19 cellular contexts compared by ENCODE assay signal in genomic region chr11:125588505-125588904, GRCh38. TPM values are rescaled to one million over a fixed set of nuclear protein-coding genes. Genes with fewer than 3 reads are reported as not detected.
DNase-seq lines count a peak whose midpoint lies in the region; ATAC-seq, FAIRE-seq and TF ChIP-seq lines count a peak whose summit lies in the region.
"Had no signal": no experiment of that assay in that cellular context is flagged by ENCODE, and none has a peak within 500 bp of the region (broad histone marks: within the 10 kb centered on the region; RNA-seq: fewer than 3 reads in every experiment).

No MANE protein-coding gene starts in this region.

- peak overlapping the region; percentile 49 for H3K27ac Mint-ChIP-seq in CD4-positive, alpha-beta T cell
- H3K27ac Mint-ChIP-seq: activated naive CD8-positive, alpha-beta T cell treated with anti-CD3 and anti-CD28 coated beads, Interleukin-2, amount 10 ng/mL, durations not matched to agents 7 days and 5 days had no signal

- CTCF ChIA-PET in A673 (lab: Charles Lee): no interaction called here
- CTCF ChIA-PET in CD4-positive, alpha-beta T cell (lab: Charles Lee): no interaction called here

- peaks cover 5% of the 10 kb centered on the region for H3K4me1 ChIP-seq in A673 (ENCODE audit: insufficient read depth, low read length, poor library complexity, severe bottlenecking)

- peaks cover 12% of the 10 kb centered on the region for H3K36me3 ChIP-seq in A673 (ENCODE audit: insufficient read depth, low read length, poor library complexity, severe bottlenecking)

- no peak overlapping the region for H3K27ac ChIP-seq in A673 (ENCODE audit: low read depth, low read length, poor library complexity, severe bottlenecking)
- no peak overlapping the region for H3K27ac ChIP-seq in CD4-positive, alpha-beta T cell (ENCODE audit: low read depth, low read length)
- H3K27ac ChIP-seq: Peyer's patch had no signal

- POLR2A ChIA-PET in A673 (lab: Charles Lee; ENCODE audit: low non-redundant PET): no interaction called here
- POLR2A ChIA-PET in CD4-positive, alpha-beta T cell (lab: Charles Lee): interaction anchor here (5.7 kb wide), 1 partner anchor 19 kb away, joined by 136 read pairs; the partner anchor contains the start of gene EI24

- peak overlapping the region; percentile 35 for H3K4me3 Mint-ChIP-seq in CD4-positive, alpha-beta T cell
- H3K4me3 Mint-ChIP-seq: activated naive CD8-positive, alpha-beta T cell treated with anti-CD3 and anti-CD28 coated beads, Interleukin-2, amount 10 ng/mL, durations not matched to agents 7 days and 5 days had no signal

- no peak overlapping the region for H3K4me3 ChIP-seq in A673 (ENCODE audit: low read depth, low read length, poor library complexity, severe bottlenecking)
- H3K4me3 ChIP-seq in fibroblast of mammary gland (ENCODE audit: control insufficient read depth, low read depth, low read length): no peak overlapping the region
- H3K4me3 ChIP-seq: Peyer's patch had no signal

- H3K36me3 Mint-ChIP-seq in CD4-positive, alpha-beta T cell (ENCODE audit: low read depth): peaks cover 29% of the 10 kb centered on the region

- intact Hi-C loops in A673 (cut with micrococcal nuclease; ENCODE audit: unreplicated experiment): no loop called here
- intact Hi-C loops in CD4-positive, alpha-beta T cell (cut with DNase I, micrococcal nuclease): no loop called here

- DNase-seq in A673 (ENCODE audit: low spot score): peak; percentile 40
- DNase-seq in CD4-positive, alpha-beta T cell: no peak
- DNase-seq in RCC 7860 (ENCODE audit: low spot score): peak; percentile 5
- peak; percentile 36 for DNase-seq in fibroblast of mammary gland (ENCODE audit: low read depth)
- DNase-seq in NCI-H1105 treated with DMSO at 0.1 percent for 48 hours (lab: John Stamatoyannopoulos, UW): no peak
- no peak for DNase-seq in cortex of kidney (lab: John Stamatoyannopoulos, UW)
- no peak for DNase-seq in T-helper 9 cell
- DNase-seq: activated CD4-positive, CD25-positive, alpha-beta regulatory T cell; activated CD8-positive, alpha-beta memory T cell treated with anti-CD3 and anti-CD28 coated beads, Interleukin-2, amount 50 U/mL, for 4 hours; activated naive CD8-positive, alpha-beta T cell treated with anti-CD3 and anti-CD28 coated beads, Interleukin-2, amount 10 ng/mL, durations not matched to agents 7 days and 5 days; DMS79; effector CD8-positive, alpha-beta T cell; MM.1S; NCI-H187; NCI-H510A; occipital lobe; Peyer's patch; stimulated activated CD4-positive, alpha-beta T cell treated with anti-CD3 and anti-CD28 coated beads, Interleukin-4, amount 100 ng/mL, for 4 hours; T-helper 1 cell had no signal

- H3K9me3 ChIP-seq in A673 (ENCODE audit: low read depth, low read length, poor library complexity, severe bottlenecking): no peaks in the 10 kb centered on the region
- H3K9me3 ChIP-seq in CD4-positive, alpha-beta T cell (ENCODE audit: control insufficient read depth, low read length): no peaks in the 10 kb centered on the region
- H3K9me3 ChIP-seq: Peyer's patch had no signal

- TF ChIP-seq CTCF in A673 (conservative IDR thresholded peaks at IDR 0.05; ENCODE audit: low read depth, low read length) (no peak), fibroblast of mammary gland (conservative IDR thresholded peaks at IDR 0.05; ENCODE audit: control insufficient read depth, insufficient read depth, low read depth, low read length) (no peak)
- TF ChIP-seq CTCF in CD4-positive, alpha-beta T cell (IDR thresholded peaks at IDR 0.05): no peak

- H3K27me3 Mint-ChIP-seq in CD4-positive, alpha-beta T cell: no peaks in the 10 kb centered on the region
- H3K27me3 Mint-ChIP-seq: activated naive CD8-positive, alpha-beta T cell treated with anti-CD3 and anti-CD28 coated beads, Interleukin-2, amount 10 ng/mL, durations not matched to agents 7 days and 5 days had no signal

- BruUV-seq in A673 (replicated peaks; lab: Mats Ljungman, UMichigan): no TSS peak

- H3K4me1 Mint-ChIP-seq in CD4-positive, alpha-beta T cell (ENCODE audit: low read depth): peaks cover 19% of the 10 kb centered on the region

- no peak for ATAC-seq in CD4-positive, alpha-beta T cell (ENCODE audit: poor library complexity)

- FAIRE-seq in RCC 7860 (lab: Jason Lieb, UNC): no peak

- no peaks in the 10 kb centered on the region for H3K9me3 Mint-ChIP-seq in CD4-positive, alpha-beta T cell
- H3K9me3 Mint-ChIP-seq: activated naive CD8-positive, alpha-beta T cell treated with anti-CD3 and anti-CD28 coated beads, Interleukin-2, amount 10 ng/mL, durations not matched to agents 7 days and 5 days had no signal

- H3K27me3 ChIP-seq in A673 (replicated peaks; ENCODE audit: insufficient read depth, low read depth, low read length, poor library complexity): no peaks in the 10 kb centered on the region
- H3K27me3 ChIP-seq in CD4-positive, alpha-beta T cell (ENCODE audit: control insufficient read depth, insufficient read depth, low read length): no peaks in the 10 kb centered on the region
- H3K27me3 ChIP-seq: Peyer's patch had no signal

RNA-seq across cellular contexts. Expression of gene STT3A, which starts 4.1 kb away (rescaled TPM):
- 240 and 278 TPM in 2 replicates for total RNA-seq in A673 (2021)
- 10 to 100 TPM; 35.1 to 38.6 TPM for total RNA-seq in CD4-positive, alpha-beta T cell

RNA-seq across cellular contexts. Expression of gene EI24, which starts 19.2 kb away (rescaled TPM):
- 147 and 161 TPM in 2 replicates for total RNA-seq in A673 (2021)
- total RNA-seq in CD4-positive, alpha-beta T cell: 10 to 100 TPM; 21.0 to 22.8 TPM

RNA-seq across cellular contexts. Expression of gene CHEK1, which starts 36.5 kb away (rescaled TPM):
- total RNA-seq in A673 (2021): 135 and 146 TPM in 2 replicates
- total RNA-seq in CD4-positive, alpha-beta T cell: 1 to 10 TPM; 6.8 to 7.8 TPM

Comparison
In these comparisons a context has a peak if more than half of its experiments do, and no peak if none do; other contexts are left out.
1. DNase-seq: peak in A673 (single experiment), RCC 7860 (single experiment) and fibroblast of mammary gland (single experiment); none in CD4-positive, alpha-beta T cell (0 of 10), NCI-H1105 treated with DMSO at 0.1 percent for 48 hours (single experiment), cortex of kidney (single experiment) and T-helper 9 cell (single experiment).
2. RNA of gene CHEK1, which starts 36.5 kb away (total RNA-seq): 135 to 146 TPM in A673; 6.8 to 7.8 TPM in CD4-positive, alpha-beta T cell; every median in the first group is over 10 times any median in the second.